In the genomic region with DNA sequence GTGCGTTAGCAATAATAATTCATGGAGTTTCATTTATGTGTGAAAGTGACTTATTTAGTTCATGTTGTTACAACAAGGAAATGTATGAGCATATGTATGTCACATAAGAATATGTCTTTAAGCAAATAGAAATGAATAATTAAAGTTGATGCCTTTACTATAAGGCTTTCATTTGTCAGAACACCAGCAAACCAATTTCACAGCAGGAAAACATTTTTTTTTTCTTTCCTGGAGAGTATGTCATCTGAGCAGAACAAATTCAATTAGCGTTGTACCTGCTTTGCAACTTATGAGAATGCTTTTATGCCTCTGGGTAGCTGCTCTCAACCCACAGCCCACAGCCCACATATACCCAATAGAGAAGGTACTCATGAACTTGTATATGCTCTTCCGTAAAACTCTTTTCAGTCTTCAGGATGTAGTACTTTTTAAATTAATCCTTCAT, we compare ENCODE assay signal across 16 cellular contexts. TPM values are rescaled to one million over a fixed set of nuclear protein-coding genes. Genes with fewer than 3 reads are reported as not detected.
DNase-seq lines count a peak whose midpoint lies in the region; ATAC-seq lines count a peak whose summit lies in the region.
"Had no signal": no experiment of that assay in that cellular context is flagged by ENCODE, and none has a peak within 500 bp of the region (broad histone marks: within the 10 kb centered on the region; RNA-seq: fewer than 3 reads in every experiment).

No MANE protein-coding gene starts in this region.

- H3K27ac ChIP-seq in Karpas-422 (ENCODE audit: low read length): no peak overlapping the region
- H3K27ac ChIP-seq: 22Rv1, RWPE1, skin epidermis had no signal

- H4K20me1 ChIP-seq in Karpas-422 (ENCODE audit: insufficient read depth, low read depth, low read length): no peaks in the 10 kb centered on the region

- peak overlapping the region; percentile 22 for H3K4me2 ChIP-seq in Karpas-422 (ENCODE audit: low read depth, low read length, poor library complexity, severe bottlenecking)

- no peaks in the 10 kb centered on the region for H3K79me2 ChIP-seq in Karpas-422 (ENCODE audit: low read length)

- H2AFZ ChIP-seq in Karpas-422 (ENCODE audit: low read length): 0 out of 2 replicates have a peak overlapping the region, but pooled peaks have one; percentile 57

- H3K9ac ChIP-seq in Karpas-422 (ENCODE audit: low read length) (no peak overlapping the region), endocrine pancreas (ENCODE audit: control insufficient read depth, insufficient read depth, low read length) (peak overlapping the region; percentile 21)

- peak overlapping the region; percentile 24 for H3K27ac Mint-ChIP-seq in activated CD4-positive, alpha-beta memory T cell treated with anti-CD3 and anti-CD28 coated beads for 36 hours
- H3K27ac Mint-ChIP-seq: brain had no signal

- H3K36me3 ChIP-seq in Karpas-422 (ENCODE audit: insufficient read depth, low read length) (no peaks in the 10 kb centered on the region), endocrine pancreas (ENCODE audit: control insufficient read depth, insufficient read depth, low read length) (no peaks in the 10 kb centered on the region)

- H3K27me3 Mint-ChIP-seq in activated CD4-positive, alpha-beta memory T cell treated with anti-CD3 and anti-CD28 coated beads for 36 hours: no peaks in the 10 kb centered on the region

- intact Hi-C loops in activated CD4-positive, alpha-beta memory T cell treated with anti-CD3 and anti-CD28 coated beads for 36 hours (cut with micrococcal nuclease): loop anchor here (1.0 to 5.0 kb wide), 7 partner anchors 51 to 418 kb away; no protein-coding TSS in a partner anchor

- peak overlapping the region; percentile 11 for H3K4me3 Mint-ChIP-seq in activated CD4-positive, alpha-beta memory T cell treated with anti-CD3 and anti-CD28 coated beads for 36 hours
- H3K4me3 Mint-ChIP-seq: brain had no signal

- CTCF ChIA-PET in activated CD4-positive, alpha-beta memory T cell treated with anti-CD3 and anti-CD28 coated beads for 36 hours (lab: Charles Lee): interaction anchor here (0.7 to 2.4 kb wide), 15 partner anchors 10 to 436 kb away, joined by 3 to 21 read pairs (median 3); no protein-coding TSS in a partner anchor

- H3K36me3 Mint-ChIP-seq in activated CD4-positive, alpha-beta memory T cell treated with anti-CD3 and anti-CD28 coated beads for 36 hours: no peaks in the 10 kb centered on the region
- H3K36me3 Mint-ChIP-seq: brain had no signal

- H3K27me3 ChIP-seq in Karpas-422 (ENCODE audit: low read length) (no peaks in the 10 kb centered on the region), endocrine pancreas (ENCODE audit: control insufficient read depth, insufficient read depth, low read length) (no peaks in the 10 kb centered on the region)

- ATAC-seq in GM19397 (IDR thresholded peaks at IDR 0.05; ENCODE audit: unreplicated experiment) (no peak), GM19463 (IDR thresholded peaks at IDR 0.05; ENCODE audit: unreplicated experiment) (no peak)

- no peaks in the 10 kb centered on the region for H3K9me3 Mint-ChIP-seq in activated CD4-positive, alpha-beta memory T cell treated with anti-CD3 and anti-CD28 coated beads for 36 hours

- peak; percentile 4 for DNase-seq in NCI-H2107 treated with DMSO at 0.1 percent for 48 hours (lab: John Stamatoyannopoulos, UW; ENCODE audit: unreplicated experiment)
- DNase-seq in NCI-H2107 (lab: John Stamatoyannopoulos, UW): no peak
- DNase-seq in Karpas-422: no peak
- DNase-seq in activated CD4-positive, alpha-beta memory T cell treated with anti-CD3 and anti-CD28 coated beads for 36 hours: peak; percentile 38
- DNase-seq in HK-2 (ENCODE audit: unreplicated experiment): no peak

- POLR2A ChIA-PET in activated CD4-positive, alpha-beta memory T cell treated with anti-CD3 and anti-CD28 coated beads for 36 hours (lab: Charles Lee): interaction anchor here (0.6 to 0.7 kb wide), 2 partner anchors 37 to 210 kb away, joined by 3 to 4 read pairs; no protein-coding TSS in a partner anchor

- H3K9me3 ChIP-seq in Karpas-422 (ENCODE audit: low read length) (no peaks in the 10 kb centered on the region), endocrine pancreas (ENCODE audit: control insufficient read depth, low read length) (no peaks in the 10 kb centered on the region)
- H3K9me3 ChIP-seq: Caco-2 had no signal

- no peak overlapping the region for H3K4me3 ChIP-seq in Karpas-422 (ENCODE audit: low read length)
- H3K4me3 ChIP-seq in endocrine pancreas (ENCODE audit: control insufficient read depth, insufficient read depth, low read length): peak overlapping the region; percentile 40
- H3K4me3 ChIP-seq: skin epidermis had no signal

- no peaks in the 10 kb centered on the region for H3K9me2 ChIP-seq in Karpas-422 (replicated peaks; ENCODE audit: insufficient read depth, low read length)

- H3K4me1 ChIP-seq in Karpas-422 (ENCODE audit: low read length) (peaks cover 10% of the 10 kb centered on the region), endocrine pancreas (ENCODE audit: control insufficient read depth, insufficient read depth, low read length) (no peaks in the 10 kb centered on the region)

- H3K4me1 Mint-ChIP-seq in activated CD4-positive, alpha-beta memory T cell treated with anti-CD3 and anti-CD28 coated beads for 36 hours (ENCODE audit: low read depth): peaks cover 13% of the 10 kb centered on the region

RNA-seq across cellular contexts. Expression of a gene that starts 26.3 kb away (rescaled TPM):
- total RNA-seq in Karpas-422 (2014; rRNA removed; shearing (Covaris generic); ENCODE audit: low replicate concordance): not detected in 2 replicates
- total RNA-seq in activated CD4-positive, alpha-beta memory T cell treated with anti-CD3 and anti-CD28 coated beads for 36 hours: not detected
- total RNA-seq: fibroblast of villous mesenchyme, mammary epithelial cell, NCI-H460 had no signal

RNA-seq across cellular contexts. Expression of a gene that starts 46.9 kb away (rescaled TPM):
- total RNA-seq in Karpas-422 (2014; rRNA removed; shearing (Covaris generic); ENCODE audit: low replicate concordance): 4.3 and 4.4 TPM in 2 replicates
- 10 to 100 TPM; 75.1 to 78.5 TPM for total RNA-seq in activated CD4-positive, alpha-beta memory T cell treated with anti-CD3 and anti-CD28 coated beads for 36 hours

Comparison
In these comparisons a context has a peak if more than half of its experiments do, and no peak if none do; other contexts are left out.
1. DNase-seq: peak in NCI-H2107 treated with DMSO at 0.1 percent for 48 hours (single experiment) and activated CD4-positive, alpha-beta memory T cell treated with anti-CD3 and anti-CD28 coated beads for 36 hours (single experiment); none in NCI-H2107 (single experiment), Karpas-422 (single experiment) and HK-2 (single experiment).
2. RNA of a gene that starts 46.9 kb away (total RNA-seq): 75.1 to 78.5 TPM in activated CD4-positive, alpha-beta memory T cell treated with anti-CD3 and anti-CD28 coated beads for 36 hours; 4.3 to 4.4 TPM in Karpas-422; every median in the first group is over 10 times any median in the second.